In the genomic region with DNA sequence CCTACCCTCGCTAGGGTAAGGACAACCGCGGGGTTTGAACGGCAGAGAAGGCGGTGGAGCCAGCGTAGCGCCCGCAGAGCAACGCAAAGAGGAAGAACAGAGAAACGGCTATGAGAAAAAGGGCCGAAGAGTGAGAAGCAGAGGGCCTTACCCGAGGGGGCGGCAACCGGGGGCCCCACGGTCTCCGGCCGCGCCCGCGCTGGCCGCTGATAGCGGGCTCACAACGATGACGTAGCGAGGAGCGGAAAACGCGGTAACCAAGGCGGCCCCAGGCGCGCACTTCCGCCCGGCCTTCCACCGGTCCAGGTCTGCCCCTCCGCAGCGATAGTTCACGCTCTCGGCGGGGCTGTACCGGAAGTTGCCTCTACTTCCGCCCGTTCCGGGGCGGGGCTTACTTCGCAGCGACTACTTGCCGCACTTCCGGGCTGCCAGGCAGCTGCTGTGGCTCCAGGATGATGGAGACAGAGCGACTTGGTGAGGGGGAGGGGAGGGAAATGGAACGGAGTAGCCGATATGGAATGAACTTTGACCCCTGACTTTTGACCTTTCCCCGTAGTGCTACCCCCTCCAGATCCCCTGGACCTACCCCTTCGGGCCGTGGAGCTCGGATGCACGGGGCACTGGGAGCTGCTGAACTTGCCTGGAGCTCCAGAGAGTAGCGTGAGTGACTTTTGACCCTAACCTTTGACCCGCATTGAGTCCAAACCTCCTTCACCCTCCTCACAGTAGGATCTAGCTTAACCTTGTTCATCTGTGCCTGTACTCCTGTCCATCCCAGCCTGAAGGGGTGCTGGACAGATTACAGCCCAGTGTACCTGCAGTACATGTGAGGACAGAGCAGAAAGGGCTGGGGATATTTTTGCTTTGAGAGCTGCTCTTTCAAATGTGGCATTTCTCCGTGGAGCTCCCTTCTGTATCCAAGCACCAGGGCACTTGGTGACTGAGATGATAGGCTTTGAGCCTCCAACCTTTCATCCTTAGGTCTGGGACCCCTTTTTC, we compare ENCODE assay signal across 1 cellular context.
A peak's percentile ranks its signal among the peaks of the same experiment; 100 is the strongest.
TF ChIP-seq lines count a peak whose summit lies in the region.

A gene with protein sequence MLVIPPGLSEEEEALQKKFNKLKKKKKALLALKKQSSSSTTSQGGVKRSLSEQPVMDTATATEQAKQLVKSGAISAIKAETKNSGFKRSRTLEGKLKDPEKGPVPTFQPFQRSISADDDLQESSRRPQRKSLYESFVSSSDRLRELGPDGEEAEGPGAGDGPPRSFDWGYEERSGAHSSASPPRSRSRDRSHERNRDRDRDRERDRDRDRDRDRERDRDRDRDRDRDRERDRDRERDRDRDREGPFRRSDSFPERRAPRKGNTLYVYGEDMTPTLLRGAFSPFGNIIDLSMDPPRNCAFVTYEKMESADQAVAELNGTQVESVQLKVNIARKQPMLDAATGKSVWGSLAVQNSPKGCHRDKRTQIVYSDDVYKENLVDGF (minus strand): TSS at position 231 of the 999 bp plus-strand sequence. CDS start 525 bp downstream, outside the sequence.
A gene (plus strand): TSS at position 435 of the 999 bp plus-strand sequence. CDS start 18 bp downstream, at position 453.

TF ChIP-seq in K562, 482 proteins besides CTCF, POLR2A, EP300 and RAD21 (continued from another document and continues in another):
- TF ChIP-seq TRIM28 (IDR thresholded peaks at IDR 0.05) (peak; percentile 63; the same call in 1 of the 2 replicates), RBBP5 (IDR thresholded peaks at IDR 0.05; ENCODE audit: borderline replicate concordance, insufficient read depth, low read length, poor library complexity, severe bottlenecking) (peak; percentile 69), ZFP36 (IDR thresholded peaks at IDR 0.05; ENCODE audit: low read depth, low read length, partially characterized antibody) (no peak), ZNF584 (CRISPR knock-in tag; IDR thresholded peaks at IDR 0.05; ENCODE audit: low read depth) (peak; percentile 91), SETDB1 (IDR thresholded peaks at IDR 0.05; ENCODE audit: low read length) (peak; percentile 29), NCOA1 (IDR thresholded peaks at IDR 0.05; ENCODE audit: low read depth) (no peak; the same call in none of the 2 replicates), MEF2D (tag; conservative IDR thresholded peaks at IDR 0.05; ENCODE audit: low read depth) (peak; percentile 91), ARID1B (IDR thresholded peaks at IDR 0.05) (peak; percentile 63), SMAD1 (IDR thresholded peaks at IDR 0.05; ENCODE audit: low read depth, low read length, partially characterized antibody) (no peak), ETV1 (tag; conservative IDR thresholded peaks at IDR 0.05; ENCODE audit: low read depth) (peak; percentile 98), ILF3 (IDR thresholded peaks at IDR 0.05; ENCODE audit: borderline replicate concordance) (no peak), PRPF4 (IDR thresholded peaks at IDR 0.05; ENCODE audit: insufficient read depth, low read depth, low read length, poor library complexity, severe bottlenecking) (no peak), RBM22 (IDR thresholded peaks at IDR 0.05; ENCODE audit: low read depth, low read length, poor library complexity, severe bottlenecking) (peak; percentile 37), SMAD4 (CRISPR knock-in tag; conservative IDR thresholded peaks at IDR 0.05) (peak; percentile 95), DACH1 (IDR thresholded peaks at IDR 0.05; ENCODE audit: partially characterized antibody) (peak; percentile 76), NEUROD1 (IDR thresholded peaks at IDR 0.05; ENCODE audit: borderline replicate concordance, low read depth, low read length, partially characterized antibody) (peak; percentile 38), NR2C2 (CRISPR knock-in tag; IDR thresholded peaks at IDR 0.05) (peak; percentile 100), NR2C2 (tag; IDR thresholded peaks at IDR 0.05) (peak; percentile 100), CHD1 (IDR thresholded peaks at IDR 0.05; ENCODE audit: low read length) (peak; percentile 68), KLF1 (tag; IDR thresholded peaks at IDR 0.05) (peak; percentile 96; the same call in 1 of the 2 replicates), FOXJ2 (tag; IDR thresholded peaks at IDR 0.05) (0 out of 2 replicates have a peak, but pooled peaks have one; percentile 69), RAD51 (IDR thresholded peaks at IDR 0.05; ENCODE audit: borderline replicate concordance, low read depth) (no peak), XRCC4 (IDR thresholded peaks at IDR 0.05; ENCODE audit: extremely low read depth, insufficient read depth, insufficient read length) (no peak), YBX1 (IDR thresholded peaks at IDR 0.05) (no peak), SMARCB1 (IDR thresholded peaks at IDR 0.05; ENCODE audit: insufficient read length, low read depth) (no peak), GTF2E2 (tag; IDR thresholded peaks at IDR 0.05) (no peak), GTF2A2 (tag; IDR thresholded peaks at IDR 0.05) (no peak), CEBPB (tag; IDR thresholded peaks at IDR 0.05) (no peak), ZZZ3 (IDR thresholded peaks at IDR 0.05) (no peak)
- TF ChIP-seq, protein P1, sequence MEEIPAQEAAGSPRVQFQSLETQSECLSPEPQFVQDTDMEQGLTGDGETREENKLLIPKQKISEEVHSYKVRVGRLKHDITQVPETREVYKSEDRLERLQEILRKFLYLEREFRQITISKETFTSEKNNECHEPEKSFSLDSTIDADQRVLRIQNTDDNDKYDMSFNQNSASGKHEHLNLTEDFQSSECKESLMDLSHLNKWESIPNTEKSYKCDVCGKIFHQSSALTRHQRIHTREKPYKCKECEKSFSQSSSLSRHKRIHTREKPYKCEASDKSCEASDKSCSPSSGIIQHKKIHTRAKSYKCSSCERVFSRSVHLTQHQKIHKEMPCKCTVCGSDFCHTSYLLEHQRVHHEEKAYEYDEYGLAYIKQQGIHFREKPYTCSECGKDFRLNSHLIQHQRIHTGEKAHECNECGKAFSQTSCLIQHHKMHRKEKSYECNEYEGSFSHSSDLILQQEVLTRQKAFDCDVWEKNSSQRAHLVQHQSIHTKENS (CRISPR knock-in tag; IDR thresholded peaks at IDR 0.05): no peak
- TF ChIP-seq, protein P2, sequence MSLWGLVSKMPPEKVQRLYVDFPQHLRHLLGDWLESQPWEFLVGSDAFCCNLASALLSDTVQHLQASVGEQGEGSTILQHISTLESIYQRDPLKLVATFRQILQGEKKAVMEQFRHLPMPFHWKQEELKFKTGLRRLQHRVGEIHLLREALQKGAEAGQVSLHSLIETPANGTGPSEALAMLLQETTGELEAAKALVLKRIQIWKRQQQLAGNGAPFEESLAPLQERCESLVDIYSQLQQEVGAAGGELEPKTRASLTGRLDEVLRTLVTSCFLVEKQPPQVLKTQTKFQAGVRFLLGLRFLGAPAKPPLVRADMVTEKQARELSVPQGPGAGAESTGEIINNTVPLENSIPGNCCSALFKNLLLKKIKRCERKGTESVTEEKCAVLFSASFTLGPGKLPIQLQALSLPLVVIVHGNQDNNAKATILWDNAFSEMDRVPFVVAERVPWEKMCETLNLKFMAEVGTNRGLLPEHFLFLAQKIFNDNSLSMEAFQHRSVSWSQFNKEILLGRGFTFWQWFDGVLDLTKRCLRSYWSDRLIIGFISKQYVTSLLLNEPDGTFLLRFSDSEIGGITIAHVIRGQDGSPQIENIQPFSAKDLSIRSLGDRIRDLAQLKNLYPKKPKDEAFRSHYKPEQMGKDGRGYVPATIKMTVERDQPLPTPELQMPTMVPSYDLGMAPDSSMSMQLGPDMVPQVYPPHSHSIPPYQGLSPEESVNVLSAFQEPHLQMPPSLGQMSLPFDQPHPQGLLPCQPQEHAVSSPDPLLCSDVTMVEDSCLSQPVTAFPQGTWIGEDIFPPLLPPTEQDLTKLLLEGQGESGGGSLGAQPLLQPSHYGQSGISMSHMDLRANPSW (CRISPR knock-in tag; IDR thresholded peaks at IDR 0.05): peak; percentile 95; the same call in 1 of the 2 replicates
- TF ChIP-seq, protein P3, sequence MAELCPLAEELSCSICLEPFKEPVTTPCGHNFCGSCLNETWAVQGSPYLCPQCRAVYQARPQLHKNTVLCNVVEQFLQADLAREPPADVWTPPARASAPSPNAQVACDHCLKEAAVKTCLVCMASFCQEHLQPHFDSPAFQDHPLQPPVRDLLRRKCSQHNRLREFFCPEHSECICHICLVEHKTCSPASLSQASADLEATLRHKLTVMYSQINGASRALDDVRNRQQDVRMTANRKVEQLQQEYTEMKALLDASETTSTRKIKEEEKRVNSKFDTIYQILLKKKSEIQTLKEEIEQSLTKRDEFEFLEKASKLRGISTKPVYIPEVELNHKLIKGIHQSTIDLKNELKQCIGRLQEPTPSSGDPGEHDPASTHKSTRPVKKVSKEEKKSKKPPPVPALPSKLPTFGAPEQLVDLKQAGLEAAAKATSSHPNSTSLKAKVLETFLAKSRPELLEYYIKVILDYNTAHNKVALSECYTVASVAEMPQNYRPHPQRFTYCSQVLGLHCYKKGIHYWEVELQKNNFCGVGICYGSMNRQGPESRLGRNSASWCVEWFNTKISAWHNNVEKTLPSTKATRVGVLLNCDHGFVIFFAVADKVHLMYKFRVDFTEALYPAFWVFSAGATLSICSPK (IDR thresholded peaks at IDR 0.05; ENCODE audit: borderline replicate concordance): 0 out of 2 replicates have a peak, but pooled peaks have one; percentile 60
- TF ChIP-seq, protein P4, sequence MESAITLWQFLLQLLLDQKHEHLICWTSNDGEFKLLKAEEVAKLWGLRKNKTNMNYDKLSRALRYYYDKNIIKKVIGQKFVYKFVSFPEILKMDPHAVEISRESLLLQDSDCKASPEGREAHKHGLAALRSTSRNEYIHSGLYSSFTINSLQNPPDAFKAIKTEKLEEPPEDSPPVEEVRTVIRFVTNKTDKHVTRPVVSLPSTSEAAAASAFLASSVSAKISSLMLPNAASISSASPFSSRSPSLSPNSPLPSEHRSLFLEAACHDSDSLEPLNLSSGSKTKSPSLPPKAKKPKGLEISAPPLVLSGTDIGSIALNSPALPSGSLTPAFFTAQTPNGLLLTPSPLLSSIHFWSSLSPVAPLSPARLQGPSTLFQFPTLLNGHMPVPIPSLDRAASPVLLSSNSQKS (CRISPR knock-in tag; IDR thresholded peaks at IDR 0.05): 0 out of 2 replicates have a peak, but pooled peaks have one; percentile 39
- TF ChIP-seq, protein P5, sequence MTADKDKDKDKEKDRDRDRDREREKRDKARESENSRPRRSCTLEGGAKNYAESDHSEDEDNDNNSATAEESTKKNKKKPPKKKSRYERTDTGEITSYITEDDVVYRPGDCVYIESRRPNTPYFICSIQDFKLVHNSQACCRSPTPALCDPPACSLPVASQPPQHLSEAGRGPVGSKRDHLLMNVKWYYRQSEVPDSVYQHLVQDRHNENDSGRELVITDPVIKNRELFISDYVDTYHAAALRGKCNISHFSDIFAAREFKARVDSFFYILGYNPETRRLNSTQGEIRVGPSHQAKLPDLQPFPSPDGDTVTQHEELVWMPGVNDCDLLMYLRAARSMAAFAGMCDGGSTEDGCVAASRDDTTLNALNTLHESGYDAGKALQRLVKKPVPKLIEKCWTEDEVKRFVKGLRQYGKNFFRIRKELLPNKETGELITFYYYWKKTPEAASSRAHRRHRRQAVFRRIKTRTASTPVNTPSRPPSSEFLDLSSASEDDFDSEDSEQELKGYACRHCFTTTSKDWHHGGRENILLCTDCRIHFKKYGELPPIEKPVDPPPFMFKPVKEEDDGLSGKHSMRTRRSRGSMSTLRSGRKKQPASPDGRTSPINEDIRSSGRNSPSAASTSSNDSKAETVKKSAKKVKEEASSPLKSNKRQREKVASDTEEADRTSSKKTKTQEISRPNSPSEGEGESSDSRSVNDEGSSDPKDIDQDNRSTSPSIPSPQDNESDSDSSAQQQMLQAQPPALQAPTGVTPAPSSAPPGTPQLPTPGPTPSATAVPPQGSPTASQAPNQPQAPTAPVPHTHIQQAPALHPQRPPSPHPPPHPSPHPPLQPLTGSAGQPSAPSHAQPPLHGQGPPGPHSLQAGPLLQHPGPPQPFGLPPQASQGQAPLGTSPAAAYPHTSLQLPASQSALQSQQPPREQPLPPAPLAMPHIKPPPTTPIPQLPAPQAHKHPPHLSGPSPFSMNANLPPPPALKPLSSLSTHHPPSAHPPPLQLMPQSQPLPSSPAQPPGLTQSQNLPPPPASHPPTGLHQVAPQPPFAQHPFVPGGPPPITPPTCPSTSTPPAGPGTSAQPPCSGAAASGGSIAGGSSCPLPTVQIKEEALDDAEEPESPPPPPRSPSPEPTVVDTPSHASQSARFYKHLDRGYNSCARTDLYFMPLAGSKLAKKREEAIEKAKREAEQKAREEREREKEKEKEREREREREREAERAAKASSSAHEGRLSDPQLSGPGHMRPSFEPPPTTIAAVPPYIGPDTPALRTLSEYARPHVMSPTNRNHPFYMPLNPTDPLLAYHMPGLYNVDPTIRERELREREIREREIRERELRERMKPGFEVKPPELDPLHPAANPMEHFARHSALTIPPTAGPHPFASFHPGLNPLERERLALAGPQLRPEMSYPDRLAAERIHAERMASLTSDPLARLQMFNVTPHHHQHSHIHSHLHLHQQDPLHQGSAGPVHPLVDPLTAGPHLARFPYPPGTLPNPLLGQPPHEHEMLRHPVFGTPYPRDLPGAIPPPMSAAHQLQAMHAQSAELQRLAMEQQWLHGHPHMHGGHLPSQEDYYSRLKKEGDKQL (CRISPR knock-in tag; IDR thresholded peaks at IDR 0.05; ENCODE audit: borderline replicate concordance): peak; percentile 92; the same call in 1 of the 2 replicates
- TF ChIP-seq, protein P6, sequence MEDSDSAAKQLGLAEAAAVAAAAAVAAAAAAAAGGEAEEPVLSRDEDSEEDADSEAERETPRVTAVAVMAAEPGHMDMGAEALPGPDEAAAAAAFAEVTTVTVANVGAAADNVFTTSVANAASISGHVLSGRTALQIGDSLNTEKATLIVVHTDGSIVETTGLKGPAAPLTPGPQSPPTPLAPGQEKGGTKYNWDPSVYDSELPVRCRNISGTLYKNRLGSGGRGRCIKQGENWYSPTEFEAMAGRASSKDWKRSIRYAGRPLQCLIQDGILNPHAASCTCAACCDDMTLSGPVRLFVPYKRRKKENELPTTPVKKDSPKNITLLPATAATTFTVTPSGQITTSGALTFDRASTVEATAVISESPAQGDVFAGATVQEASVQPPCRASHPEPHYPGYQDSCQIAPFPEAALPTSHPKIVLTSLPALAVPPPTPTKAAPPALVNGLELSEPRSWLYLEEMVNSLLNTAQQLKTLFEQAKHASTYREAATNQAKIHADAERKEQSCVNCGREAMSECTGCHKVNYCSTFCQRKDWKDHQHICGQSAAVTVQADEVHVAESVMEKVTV (CRISPR knock-in tag; IDR thresholded peaks at IDR 0.05): peak; percentile 50; the same call in 1 of the 2 replicates
- TF ChIP-seq, protein P7, sequence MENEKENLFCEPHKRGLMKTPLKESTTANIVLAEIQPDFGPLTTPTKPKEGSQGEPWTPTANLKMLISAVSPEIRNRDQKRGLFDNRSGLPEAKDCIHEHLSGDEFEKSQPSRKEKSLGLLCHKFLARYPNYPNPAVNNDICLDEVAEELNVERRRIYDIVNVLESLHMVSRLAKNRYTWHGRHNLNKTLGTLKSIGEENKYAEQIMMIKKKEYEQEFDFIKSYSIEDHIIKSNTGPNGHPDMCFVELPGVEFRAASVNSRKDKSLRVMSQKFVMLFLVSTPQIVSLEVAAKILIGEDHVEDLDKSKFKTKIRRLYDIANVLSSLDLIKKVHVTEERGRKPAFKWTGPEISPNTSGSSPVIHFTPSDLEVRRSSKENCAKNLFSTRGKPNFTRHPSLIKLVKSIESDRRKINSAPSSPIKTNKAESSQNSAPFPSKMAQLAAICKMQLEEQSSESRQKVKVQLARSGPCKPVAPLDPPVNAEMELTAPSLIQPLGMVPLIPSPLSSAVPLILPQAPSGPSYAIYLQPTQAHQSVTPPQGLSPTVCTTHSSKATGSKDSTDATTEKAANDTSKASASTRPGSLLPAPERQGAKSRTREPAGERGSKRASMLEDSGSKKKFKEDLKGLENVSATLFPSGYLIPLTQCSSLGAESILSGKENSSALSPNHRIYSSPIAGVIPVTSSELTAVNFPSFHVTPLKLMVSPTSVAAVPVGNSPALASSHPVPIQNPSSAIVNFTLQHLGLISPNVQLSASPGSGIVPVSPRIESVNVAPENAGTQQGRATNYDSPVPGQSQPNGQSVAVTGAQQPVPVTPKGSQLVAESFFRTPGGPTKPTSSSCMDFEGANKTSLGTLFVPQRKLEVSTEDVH (IDR thresholded peaks at IDR 0.05; ENCODE audit: low read depth, partially characterized antibody): peak; percentile 100
